3 cellular contexts compared by ENCODE assay signal in the genomic region with DNA sequence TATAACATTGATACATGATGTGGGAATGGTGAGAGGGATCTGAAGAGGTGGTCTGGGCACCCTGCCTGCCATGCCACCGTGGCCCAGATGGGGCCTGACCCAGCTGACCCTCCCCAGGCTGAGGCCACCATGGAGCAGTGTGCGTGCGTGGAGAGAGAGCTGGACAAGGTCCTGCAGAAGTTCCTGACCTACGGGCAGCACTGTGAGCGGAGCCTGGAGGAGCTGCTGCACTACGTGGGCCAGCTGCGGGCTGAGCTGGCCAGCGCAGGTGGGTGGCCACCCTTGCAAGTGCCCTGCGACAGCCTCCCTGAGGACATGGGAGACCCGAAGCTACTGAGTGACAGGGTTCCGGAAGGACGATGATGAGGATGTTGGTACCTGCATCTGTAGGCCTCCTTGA.
TF ChIP-seq lines count a peak whose summit lies in the region.

No MANE protein-coding gene starts in this region.

TF ChIP-seq in A549, 52 proteins besides CTCF, POLR2A, EP300 and RAD21:
- TF ChIP-seq NPAS2 (CRISPR knock-in tag; IDR thresholded peaks at IDR 0.05; ENCODE audit: borderline replicate concordance) (no peak), NFE2L2 (conservative IDR thresholded peaks at IDR 0.05; ENCODE audit: low read length) (no peak), KDM5A (IDR thresholded peaks at IDR 0.05) (no peak), FOXS1 (CRISPR knock-in tag; IDR thresholded peaks at IDR 0.05) (no peak), HDAC2 (IDR thresholded peaks at IDR 0.05) (no peak), FOSL2 (IDR thresholded peaks at IDR 0.05) (no peak), FOSL2 (CRISPR knock-in tag; IDR thresholded peaks at IDR 0.05) (no peak), KDM1A (IDR thresholded peaks at IDR 0.05; ENCODE audit: low read depth) (no peak), SREBF2 (IDR thresholded peaks at IDR 0.05) (no peak), EHMT2 (IDR thresholded peaks at IDR 0.05; ENCODE audit: low read depth) (no peak), BHLHE40 (IDR thresholded peaks at IDR 0.05; ENCODE audit: low read depth, low read length) (no peak), RNF2 (IDR thresholded peaks at IDR 0.05; ENCODE audit: borderline replicate concordance, low read depth) (no peak), SMC3 (IDR thresholded peaks at IDR 0.05) (no peak), MAFK (IDR thresholded peaks at IDR 0.05; ENCODE audit: partially characterized antibody) (no peak), ZFP36 (IDR thresholded peaks at IDR 0.05; ENCODE audit: borderline replicate concordance, partially characterized antibody) (no peak), RARB (CRISPR knock-in tag; IDR thresholded peaks at IDR 0.05) (no peak), RCOR1 (IDR thresholded peaks at IDR 0.05; ENCODE audit: low read depth, low read length) (no peak)
- TF ChIP-seq, protein P1, sequence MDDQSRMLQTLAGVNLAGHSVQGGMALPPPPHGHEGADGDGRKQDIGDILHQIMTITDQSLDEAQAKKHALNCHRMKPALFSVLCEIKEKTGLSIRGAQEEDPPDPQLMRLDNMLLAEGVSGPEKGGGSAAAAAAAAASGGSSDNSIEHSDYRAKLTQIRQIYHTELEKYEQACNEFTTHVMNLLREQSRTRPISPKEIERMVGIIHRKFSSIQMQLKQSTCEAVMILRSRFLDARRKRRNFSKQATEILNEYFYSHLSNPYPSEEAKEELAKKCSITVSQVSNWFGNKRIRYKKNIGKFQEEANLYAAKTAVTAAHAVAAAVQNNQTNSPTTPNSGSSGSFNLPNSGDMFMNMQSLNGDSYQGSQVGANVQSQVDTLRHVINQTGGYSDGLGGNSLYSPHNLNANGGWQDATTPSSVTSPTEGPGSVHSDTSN (IDR thresholded peaks at IDR 0.05), result no peak
- TF ChIP-seq, protein P2, sequence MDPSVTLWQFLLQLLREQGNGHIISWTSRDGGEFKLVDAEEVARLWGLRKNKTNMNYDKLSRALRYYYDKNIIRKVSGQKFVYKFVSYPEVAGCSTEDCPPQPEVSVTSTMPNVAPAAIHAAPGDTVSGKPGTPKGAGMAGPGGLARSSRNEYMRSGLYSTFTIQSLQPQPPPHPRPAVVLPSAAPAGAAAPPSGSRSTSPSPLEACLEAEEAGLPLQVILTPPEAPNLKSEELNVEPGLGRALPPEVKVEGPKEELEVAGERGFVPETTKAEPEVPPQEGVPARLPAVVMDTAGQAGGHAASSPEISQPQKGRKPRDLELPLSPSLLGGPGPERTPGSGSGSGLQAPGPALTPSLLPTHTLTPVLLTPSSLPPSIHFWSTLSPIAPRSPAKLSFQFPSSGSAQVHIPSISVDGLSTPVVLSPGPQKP (IDR thresholded peaks at IDR 0.05; ENCODE audit: low read depth, low read length), result no peak
- TF ChIP-seq, protein P3, sequence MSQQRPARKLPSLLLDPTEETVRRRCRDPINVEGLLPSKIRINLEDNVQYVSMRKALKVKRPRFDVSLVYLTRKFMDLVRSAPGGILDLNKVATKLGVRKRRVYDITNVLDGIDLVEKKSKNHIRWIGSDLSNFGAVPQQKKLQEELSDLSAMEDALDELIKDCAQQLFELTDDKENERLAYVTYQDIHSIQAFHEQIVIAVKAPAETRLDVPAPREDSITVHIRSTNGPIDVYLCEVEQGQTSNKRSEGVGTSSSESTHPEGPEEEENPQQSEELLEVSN (IDR thresholded peaks at IDR 0.05; ENCODE audit: borderline replicate concordance, low read depth), result no peak

TF ChIP-seq in GM23338, 12 proteins besides CTCF, POLR2A, EP300 and RAD21 (continues in another document):
- no peak for TF ChIP-seq ZNF331 (CRISPR knock-in tag; IDR thresholded peaks at IDR 0.05; ENCODE audit: low read depth)
- TF ChIP-seq EZH2phosphoT487 (IDR thresholded peaks at IDR 0.05; ENCODE audit: unreplicated experiment), result no peak
- TF ChIP-seq, protein P4, sequence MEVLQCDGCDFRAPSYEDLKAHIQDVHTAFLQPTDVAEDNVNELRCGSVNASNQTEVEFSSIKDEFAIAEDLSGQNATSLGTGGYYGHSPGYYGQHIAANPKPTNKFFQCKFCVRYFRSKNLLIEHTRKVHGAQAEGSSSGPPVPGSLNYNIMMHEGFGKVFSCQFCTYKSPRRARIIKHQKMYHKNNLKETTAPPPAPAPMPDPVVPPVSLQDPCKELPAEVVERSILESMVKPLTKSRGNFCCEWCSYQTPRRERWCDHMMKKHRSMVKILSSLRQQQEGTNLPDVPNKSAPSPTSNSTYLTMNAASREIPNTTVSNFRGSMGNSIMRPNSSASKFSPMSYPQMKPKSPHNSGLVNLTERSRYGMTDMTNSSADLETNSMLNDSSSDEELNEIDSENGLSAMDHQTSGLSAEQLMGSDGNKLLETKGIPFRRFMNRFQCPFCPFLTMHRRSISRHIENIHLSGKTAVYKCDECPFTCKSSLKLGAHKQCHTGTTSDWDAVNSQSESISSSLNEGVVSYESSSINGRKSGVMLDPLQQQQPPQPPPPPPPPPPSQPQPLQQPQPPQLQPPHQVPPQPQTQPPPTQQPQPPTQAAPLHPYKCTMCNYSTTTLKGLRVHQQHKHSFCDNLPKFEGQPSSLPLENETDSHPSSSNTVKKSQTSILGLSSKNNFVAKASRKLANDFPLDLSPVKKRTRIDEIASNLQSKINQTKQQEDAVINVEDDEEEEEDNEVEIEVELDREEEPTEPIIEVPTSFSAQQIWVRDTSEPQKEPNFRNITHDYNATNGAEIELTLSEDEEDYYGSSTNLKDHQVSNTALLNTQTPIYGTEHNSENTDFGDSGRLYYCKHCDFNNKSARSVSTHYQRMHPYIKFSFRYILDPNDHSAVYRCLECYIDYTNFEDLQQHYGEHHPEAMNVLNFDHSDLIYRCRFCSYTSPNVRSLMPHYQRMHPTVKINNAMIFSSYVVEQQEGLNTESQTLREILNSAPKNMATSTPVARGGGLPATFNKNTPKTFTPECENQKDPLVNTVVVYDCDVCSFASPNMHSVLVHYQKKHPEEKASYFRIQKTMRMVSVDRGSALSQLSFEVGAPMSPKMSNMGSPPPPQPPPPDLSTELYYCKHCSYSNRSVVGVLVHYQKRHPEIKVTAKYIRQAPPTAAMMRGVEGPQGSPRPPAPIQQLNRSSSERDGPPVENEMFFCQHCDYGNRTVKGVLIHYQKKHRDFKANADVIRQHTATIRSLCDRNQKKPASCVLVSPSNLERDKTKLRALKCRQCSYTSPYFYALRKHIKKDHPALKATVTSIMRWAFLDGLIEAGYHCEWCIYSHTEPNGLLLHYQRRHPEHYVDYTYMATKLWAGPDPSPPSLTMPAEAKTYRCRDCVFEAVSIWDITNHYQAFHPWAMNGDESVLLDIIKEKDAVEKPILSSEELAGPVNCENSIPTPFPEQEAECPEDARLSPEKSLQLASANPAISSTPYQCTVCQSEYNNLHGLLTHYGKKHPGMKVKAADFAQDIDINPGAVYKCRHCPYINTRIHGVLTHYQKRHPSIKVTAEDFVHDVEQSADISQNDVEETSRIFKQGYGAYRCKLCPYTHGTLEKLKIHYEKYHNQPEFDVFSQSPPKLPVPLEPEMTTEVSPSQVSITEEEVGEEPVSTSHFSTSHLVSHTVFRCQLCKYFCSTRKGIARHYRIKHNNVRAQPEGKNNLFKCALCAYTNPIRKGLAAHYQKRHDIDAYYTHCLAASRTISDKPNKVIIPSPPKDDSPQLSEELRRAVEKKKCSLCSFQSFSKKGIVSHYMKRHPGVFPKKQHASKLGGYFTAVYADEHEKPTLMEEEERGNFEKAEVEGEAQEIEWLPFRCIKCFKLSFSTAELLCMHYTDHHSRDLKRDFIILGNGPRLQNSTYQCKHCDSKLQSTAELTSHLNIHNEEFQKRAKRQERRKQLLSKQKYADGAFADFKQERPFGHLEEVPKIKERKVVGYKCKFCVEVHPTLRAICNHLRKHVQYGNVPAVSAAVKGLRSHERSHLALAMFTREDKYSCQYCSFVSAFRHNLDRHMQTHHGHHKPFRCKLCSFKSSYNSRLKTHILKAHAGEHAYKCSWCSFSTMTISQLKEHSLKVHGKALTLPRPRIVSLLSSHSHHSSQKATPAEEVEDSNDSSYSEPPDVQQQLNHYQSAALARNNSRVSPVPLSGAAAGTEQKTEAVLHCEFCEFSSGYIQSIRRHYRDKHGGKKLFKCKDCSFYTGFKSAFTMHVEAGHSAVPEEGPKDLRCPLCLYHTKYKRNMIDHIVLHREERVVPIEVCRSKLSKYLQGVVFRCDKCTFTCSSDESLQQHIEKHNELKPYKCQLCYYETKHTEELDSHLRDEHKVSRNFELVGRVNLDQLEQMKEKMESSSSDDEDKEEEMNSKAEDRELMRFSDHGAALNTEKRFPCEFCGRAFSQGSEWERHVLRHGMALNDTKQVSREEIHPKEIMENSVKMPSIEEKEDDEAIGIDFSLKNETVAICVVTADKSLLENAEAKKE (CRISPR knock-in tag; IDR thresholded peaks at IDR 0.05), result no peak
- TF ChIP-seq STAT1 (IDR thresholded peaks at IDR 0.05; ENCODE audit: unreplicated experiment), result no peak

TF ChIP-seq in HepG2, 621 proteins besides CTCF, POLR2A, EP300 and RAD21:
- TF ChIP-seq, protein P5, sequence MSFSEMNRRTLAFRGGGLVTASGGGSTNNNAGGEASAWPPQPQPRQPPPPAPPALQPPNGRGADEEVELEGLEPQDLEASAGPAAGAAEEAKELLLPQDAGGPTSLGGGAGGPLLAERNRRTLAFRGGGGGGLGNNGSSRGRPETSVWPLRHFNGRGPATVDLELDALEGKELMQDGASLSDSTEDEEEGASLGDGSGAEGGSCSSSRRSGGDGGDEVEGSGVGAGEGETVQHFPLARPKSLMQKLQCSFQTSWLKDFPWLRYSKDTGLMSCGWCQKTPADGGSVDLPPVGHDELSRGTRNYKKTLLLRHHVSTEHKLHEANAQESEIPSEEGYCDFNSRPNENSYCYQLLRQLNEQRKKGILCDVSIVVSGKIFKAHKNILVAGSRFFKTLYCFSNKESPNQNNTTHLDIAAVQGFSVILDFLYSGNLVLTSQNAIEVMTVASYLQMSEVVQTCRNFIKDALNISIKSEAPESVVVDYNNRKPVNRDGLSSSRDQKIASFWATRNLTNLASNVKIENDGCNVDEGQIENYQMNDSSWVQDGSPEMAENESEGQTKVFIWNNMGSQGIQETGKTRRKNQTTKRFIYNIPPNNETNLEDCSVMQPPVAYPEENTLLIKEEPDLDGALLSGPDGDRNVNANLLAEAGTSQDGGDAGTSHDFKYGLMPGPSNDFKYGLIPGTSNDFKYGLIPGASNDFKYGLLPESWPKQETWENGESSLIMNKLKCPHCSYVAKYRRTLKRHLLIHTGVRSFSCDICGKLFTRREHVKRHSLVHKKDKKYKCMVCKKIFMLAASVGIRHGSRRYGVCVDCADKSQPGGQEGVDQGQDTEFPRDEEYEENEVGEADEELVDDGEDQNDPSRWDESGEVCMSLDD (CRISPR knock-in tag; IDR thresholded peaks at IDR 0.05; ENCODE audit: borderline replicate concordance), result no peak
- peak; percentile 68 for TF ChIP-seq AGO2 (optimal IDR thresholded peaks at IDR 0.05; ENCODE audit: low read depth, low read length)
